In the genomic region with DNA sequence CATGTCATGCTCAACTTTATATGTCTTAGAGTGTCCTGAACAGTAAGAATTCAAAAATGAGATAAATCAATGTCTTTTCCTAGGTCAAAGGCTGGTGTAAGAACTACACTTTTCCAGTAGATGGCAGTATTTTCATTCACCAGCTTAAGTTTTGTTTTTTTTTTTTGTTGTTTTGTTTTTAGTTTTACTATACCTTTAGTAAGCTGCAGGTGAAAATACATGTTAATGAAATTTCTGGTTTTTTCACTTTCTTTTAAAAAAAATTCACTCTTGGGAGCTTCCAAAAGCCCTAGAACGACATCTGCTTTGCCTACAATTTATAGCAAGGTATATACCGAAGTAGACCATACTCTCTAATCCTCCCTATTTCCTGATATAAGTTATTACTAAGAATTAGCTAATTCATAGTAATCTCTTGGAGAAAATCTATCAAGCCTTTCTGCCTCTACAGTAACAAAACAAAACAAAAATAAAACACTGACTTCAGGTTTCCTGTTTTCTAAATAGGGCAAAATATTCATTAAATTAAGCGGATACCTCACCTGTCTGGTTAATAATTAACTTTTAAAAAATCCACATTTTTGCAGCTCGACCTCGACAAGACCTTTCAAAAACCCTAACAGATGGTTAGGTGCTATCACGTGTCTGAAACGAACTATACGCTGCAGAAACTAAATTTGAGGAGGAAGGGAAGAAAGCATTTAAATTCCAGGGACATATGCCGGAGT, we compare ENCODE assay signal across 8 cellular contexts. TPM values are rescaled to one million over a fixed set of nuclear protein-coding genes. Genes with fewer than 3 reads are reported as not detected.
DNase-seq lines count a peak whose midpoint lies in the region; ATAC-seq and TF ChIP-seq lines count a peak whose summit lies in the region.

No MANE protein-coding gene starts in this region.

- no peak for TF ChIP-seq POLR2A in spleen (IDR thresholded peaks at IDR 0.05)

- H3K4me1 ChIP-seq in left ventricle myocardium inferior (peaks cover 46% of the 10 kb centered on the region), iPS-15b (ENCODE audit: control insufficient read depth, insufficient read depth, low read length) (no peaks in the 10 kb centered on the region), spleen (peaks cover 9 to 49% (median 35%) of the 10 kb centered on the region in 6 donors)

- no peak overlapping the region for H3K9ac ChIP-seq in iPS-15b (ENCODE audit: low read depth, low read length)

- H3K4me3 Mint-ChIP-seq in activated naive CD8-positive, alpha-beta T cell treated with anti-CD3 and anti-CD28 coated beads, Interleukin-2, amount 10 ng/mL, durations not matched to agents 7 days and 5 days, result peak overlapping the region; percentile 87
- H3K4me3 Mint-ChIP-seq in activated naive CD4-positive, alpha-beta T cell treated with anti-CD3 and anti-CD28 coated beads, Interleukin-2, amount 10 ng/mL, durations not matched to agents 7 days and 5 days, result no peak overlapping the region

- peak; percentile 92 for TF ChIP-seq CTCF in left ventricle myocardium inferior (IDR thresholded peaks at IDR 0.05; ENCODE audit: borderline replicate concordance)
- TF ChIP-seq CTCF in spleen (IDR thresholded peaks at IDR 0.05 in 8 of 11, conservative IDR thresholded peaks at IDR 0.05 in 3 of 11), result peak; percentile 76 to 96 (median 87)

- peaks cover 49% of the 10 kb centered on the region for H3K27me3 Mint-ChIP-seq in activated naive CD8-positive, alpha-beta T cell treated with anti-CD3 and anti-CD28 coated beads, Interleukin-2, amount 10 ng/mL, durations not matched to agents 7 days and 5 days
- peaks cover 44% of the 10 kb centered on the region for H3K27me3 Mint-ChIP-seq in activated naive CD4-positive, alpha-beta T cell treated with anti-CD3 and anti-CD28 coated beads, Interleukin-2, amount 10 ng/mL, durations not matched to agents 7 days and 5 days

- 5 to 9% (median 9%) methylated on average over 9 of the region's 9 CpGs for WGBS in spleen, 5 donors

- H3K36me3 ChIP-seq in left ventricle myocardium inferior (no peaks in the 10 kb centered on the region), iPS-15b (ENCODE audit: control insufficient read depth, insufficient read depth, low read length) (no peaks in the 10 kb centered on the region), spleen (no peaks in the 10 kb centered on the region)

- intact Hi-C loops in left ventricle myocardium inferior (cut with micrococcal nuclease), result loop anchor here (2.0 kb wide), 1 partner anchor 209 kb away; no protein-coding TSS in a partner anchor
- intact Hi-C loops in Right ventricle myocardium superior (cut with DNase I), result loop anchor here (2.0 kb wide), 1 partner anchor 241 kb away; no protein-coding TSS in a partner anchor
- intact Hi-C loops in spleen (cut with DNase I; ENCODE audit: low total_unique reads), result loop anchor here (2.0 kb wide), 1 partner anchor 209 kb away; no protein-coding TSS in a partner anchor

- no peaks in the 10 kb centered on the region for H3K36me3 Mint-ChIP-seq in activated naive CD8-positive, alpha-beta T cell treated with anti-CD3 and anti-CD28 coated beads, Interleukin-2, amount 10 ng/mL, durations not matched to agents 7 days and 5 days
- H3K36me3 Mint-ChIP-seq in activated naive CD4-positive, alpha-beta T cell treated with anti-CD3 and anti-CD28 coated beads, Interleukin-2, amount 10 ng/mL, durations not matched to agents 7 days and 5 days, result no peaks in the 10 kb centered on the region

- H3K9me3 ChIP-seq in left ventricle myocardium inferior (replicated peaks) (no peaks in the 10 kb centered on the region), iPS-15b (ENCODE audit: control insufficient read depth, insufficient read depth, low read length) (no peaks in the 10 kb centered on the region), spleen (no peaks in the 10 kb centered on the region)

- H3K9me3 Mint-ChIP-seq in activated naive CD8-positive, alpha-beta T cell treated with anti-CD3 and anti-CD28 coated beads, Interleukin-2, amount 10 ng/mL, durations not matched to agents 7 days and 5 days, result no peaks in the 10 kb centered on the region
- H3K9me3 Mint-ChIP-seq in activated naive CD4-positive, alpha-beta T cell treated with anti-CD3 and anti-CD28 coated beads, Interleukin-2, amount 10 ng/mL, durations not matched to agents 7 days and 5 days, result no peaks in the 10 kb centered on the region

- H3K27ac ChIP-seq in left ventricle myocardium inferior (replicated peaks), result peak overlapping the region; percentile 99
- peak overlapping the region in 7 of 8 donors; percentile 92 to 95 (median 95) for H3K27ac ChIP-seq in spleen

- ATAC-seq in Right ventricle myocardium superior (ENCODE audit: poor library complexity) (no peak), HG02973 (IDR thresholded peaks at IDR 0.05; ENCODE audit: unreplicated experiment) (no peak)
- no peak for ATAC-seq in activated naive CD8-positive, alpha-beta T cell treated with anti-CD3 and anti-CD28 coated beads, Interleukin-2, amount 10 ng/mL, durations not matched to agents 7 days and 5 days (ENCODE audit: low read depth)

- H3K27ac Mint-ChIP-seq in activated naive CD8-positive, alpha-beta T cell treated with anti-CD3 and anti-CD28 coated beads, Interleukin-2, amount 10 ng/mL, durations not matched to agents 7 days and 5 days, result no peak overlapping the region
- no peak overlapping the region for H3K27ac Mint-ChIP-seq in activated naive CD4-positive, alpha-beta T cell treated with anti-CD3 and anti-CD28 coated beads, Interleukin-2, amount 10 ng/mL, durations not matched to agents 7 days and 5 days

- H3K4me3 ChIP-seq in left ventricle myocardium inferior (peak overlapping the region; percentile 89), iPS-15b (ENCODE audit: low read depth, low read length) (peak overlapping the region; percentile 67), spleen (peak overlapping the region in 7 of 8 donors; percentile 56 to 77 (median 65))

- DNase-seq in left ventricle myocardium inferior (no peak), Right ventricle myocardium superior (no peak), NCI-H146 (lab: John Stamatoyannopoulos, UW) (peak; percentile 25), spleen (no peak)
- no peak for DNase-seq in activated naive CD8-positive, alpha-beta T cell treated with anti-CD3 and anti-CD28 coated beads, Interleukin-2, amount 10 ng/mL, durations not matched to agents 7 days and 5 days
- DNase-seq in activated naive CD4-positive, alpha-beta T cell treated with anti-CD3 and anti-CD28 coated beads, Interleukin-2, amount 10 ng/mL, durations not matched to agents 7 days and 5 days, result no peak

- H3K4me1 Mint-ChIP-seq in activated naive CD8-positive, alpha-beta T cell treated with anti-CD3 and anti-CD28 coated beads, Interleukin-2, amount 10 ng/mL, durations not matched to agents 7 days and 5 days, result peaks cover 11% of the 10 kb centered on the region
- peaks cover 21% of the 10 kb centered on the region for H3K4me1 Mint-ChIP-seq in activated naive CD4-positive, alpha-beta T cell treated with anti-CD3 and anti-CD28 coated beads, Interleukin-2, amount 10 ng/mL, durations not matched to agents 7 days and 5 days

- H3K27me3 ChIP-seq in left ventricle myocardium inferior (ENCODE audit: low read depth) (no peaks in the 10 kb centered on the region), iPS-15b (ENCODE audit: control insufficient read depth, insufficient read depth, low read length) (peaks cover 15% of the 10 kb centered on the region), spleen (replicated peaks in 1 of 7) (peaks cover 0 to 46% (median 0%) of the 10 kb centered on the region in 7 donors)

- POLR2A ChIA-PET in activated naive CD8-positive, alpha-beta T cell treated with anti-CD3 and anti-CD28 coated beads, Interleukin-2, amount 10 ng/mL, durations not matched to agents 7 days and 5 days (lab: Charles Lee), result interaction anchor here (5.4 kb wide), 1 partner anchor 211 kb away, joined by 75 read pairs; no protein-coding TSS in a partner anchor

- CTCF ChIA-PET in activated naive CD4-positive, alpha-beta T cell treated with anti-CD3 and anti-CD28 coated beads, Interleukin-2, amount 10 ng/mL, durations not matched to agents 7 days and 5 days (lab: Charles Lee), result interaction anchor here (0.8 to 8.2 kb wide), 24 partner anchors 10 to 329 kb away, joined by 3 to 221 read pairs (median 4); no protein-coding TSS in a partner anchor

RNA-seq across cellular contexts. Expression of a gene that starts 2.7 kb away (rescaled TPM):
- total RNA-seq in left ventricle myocardium inferior (173 TPM), Right ventricle myocardium superior (149 TPM), spleen (10 to 100 TPM; 15.5 to 31.0 (median 24.5) TPM)
- total RNA-seq in activated naive CD8-positive, alpha-beta T cell treated with anti-CD3 and anti-CD28 coated beads, Interleukin-2, amount 10 ng/mL, durations not matched to agents 7 days and 5 days, result 1 to 10 TPM; 2.6 to 2.7 TPM
- 1 to 10 TPM; 2.3 to 7.7 (median 3.3) TPM for polyA plus RNA-seq in spleen

RNA-seq across cellular contexts. Expression of a gene that starts 54.5 kb away (rescaled TPM):
- total RNA-seq in left ventricle myocardium inferior (21.3 TPM), Right ventricle myocardium superior (15.1 TPM), spleen (10 to 100 TPM; 11.3 to 19.4 (median 16.3) TPM)
- total RNA-seq in activated naive CD8-positive, alpha-beta T cell treated with anti-CD3 and anti-CD28 coated beads, Interleukin-2, amount 10 ng/mL, durations not matched to agents 7 days and 5 days, result 10 to 100 TPM; 14.7 to 17.3 TPM
- 10 to 100 TPM; 13.3 to 19.8 (median 19.5) TPM for polyA plus RNA-seq in spleen

Comparison
In these comparisons a context has a peak if more than half of its experiments do, and no peak if none do; other contexts are left out.
1. RNA of a gene that starts 2.7 kb away (total RNA-seq): 173 TPM in left ventricle myocardium inferior (single experiment), 149 TPM in Right ventricle myocardium superior (single experiment) and 15.5 to 31.0 TPM in spleen; 2.6 to 2.7 TPM in activated naive CD8-positive, alpha-beta T cell treated with anti-CD3 and anti-CD28 coated beads, Interleukin-2, amount 10 ng/mL, durations not matched to agents 7 days and 5 days; every median in the first group is over 4 times any median in the second.
2. Peak in every context shown above with its lines, with median percentiles within 50 percentile points of each other: H3K4me3 ChIP-seq.